In the genomic region with DNA sequence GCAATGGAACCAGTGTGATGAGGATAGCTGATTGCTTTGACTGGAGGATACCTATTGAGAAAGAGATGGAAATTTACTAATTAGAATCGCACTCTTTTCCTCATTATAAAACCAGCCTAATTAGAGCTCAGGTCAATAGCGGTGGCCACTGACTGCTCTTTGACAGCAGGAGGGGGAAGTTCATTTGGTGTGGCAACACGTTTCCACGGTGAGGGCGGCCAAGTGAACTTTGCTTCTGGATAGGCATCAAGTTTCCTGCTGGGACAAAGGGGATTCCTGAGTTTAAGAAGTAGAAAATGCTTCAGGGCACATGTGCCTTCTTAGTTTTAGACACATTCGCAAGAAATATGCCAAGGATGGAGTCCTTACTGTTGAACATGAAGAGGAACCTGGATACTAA, we compare ENCODE assay signal across 18 cellular contexts.
"Had no signal": no experiment of that assay in that cellular context is flagged by ENCODE, and none has a peak within 500 bp of the region (broad histone marks: within the 10 kb centered on the region; RNA-seq: fewer than 3 reads in every experiment).

No MANE protein-coding gene starts in this region.

- H3K4me3 Mint-ChIP-seq: natural killer cell; stimulated activated effector memory CD8-positive, alpha-beta T cell treated with anti-CD3 and anti-CD28 coated beads, Interleukin-12 subunit alpha, Interleukin-12 subunit beta, amount 100 ng/mL, for 72 hours had no signal

- H3K27ac Mint-ChIP-seq: natural killer cell; progenitor cell of endocrine pancreas; stimulated activated effector memory CD8-positive, alpha-beta T cell treated with anti-CD3 and anti-CD28 coated beads, Interleukin-12 subunit alpha, Interleukin-12 subunit beta, amount 100 ng/mL, for 72 hours had no signal

- ATAC-seq: left cardiac atrium; natural killer cell; sciatic nerve; stimulated activated effector memory CD8-positive, alpha-beta T cell treated with anti-CD3 and anti-CD28 coated beads, Interleukin-12 subunit alpha, Interleukin-12 subunit beta, amount 100 ng/mL, for 72 hours had no signal

- H3K27me3 ChIP-seq: dorsolateral prefrontal cortex, testis, tibial nerve, upper lobe of left lung had no signal

- H3K4me3 ChIP-seq: dorsolateral prefrontal cortex, testis, tibial nerve, upper lobe of left lung had no signal

- H3K9ac ChIP-seq: parathyroid adenoma had no signal

- H3K4me1 Mint-ChIP-seq: natural killer cell; stimulated activated effector memory CD8-positive, alpha-beta T cell treated with anti-CD3 and anti-CD28 coated beads, Interleukin-12 subunit alpha, Interleukin-12 subunit beta, amount 100 ng/mL, for 72 hours had no signal

- H3K36me3 ChIP-seq: tibial nerve, upper lobe of left lung had no signal

- H3K27ac ChIP-seq: dorsolateral prefrontal cortex, parathyroid adenoma, testis, tibial nerve, upper lobe of left lung had no signal

- H3K4me1 ChIP-seq: parathyroid adenoma, testis, tibial nerve, upper lobe of left lung had no signal

- H3K9me3 Mint-ChIP-seq: natural killer cell; stimulated activated effector memory CD8-positive, alpha-beta T cell treated with anti-CD3 and anti-CD28 coated beads, Interleukin-12 subunit alpha, Interleukin-12 subunit beta, amount 100 ng/mL, for 72 hours had no signal

- H3K36me3 Mint-ChIP-seq: natural killer cell; stimulated activated effector memory CD8-positive, alpha-beta T cell treated with anti-CD3 and anti-CD28 coated beads, Interleukin-12 subunit alpha, Interleukin-12 subunit beta, amount 100 ng/mL, for 72 hours had no signal

- DNase-seq: central memory CD4-positive, alpha-beta T cell; dorsolateral prefrontal cortex; effector CD4-positive, alpha-beta T cell; left cardiac atrium; mesenchymal stem cell; midbrain; natural killer cell; stimulated activated CD4-positive, alpha-beta T cell treated with anti-CD3 and anti-CD28 coated beads, Interleukin-2, amount 100 ng/mL, for 24 hours; stimulated activated CD4-positive, alpha-beta T cell treated with anti-CD3 and anti-CD28 coated beads, Interleukin-4, amount 100 ng/mL, for 24 hours; stimulated activated naive CD4-positive, alpha-beta T cell treated with Interleukin-2 at 50 U/mL for 16 hours; substantia nigra; testis; upper lobe of left lung had no signal

- H3K9me3 ChIP-seq: testis, upper lobe of left lung had no signal
